ENCODE assay signal across 15 cellular contexts in genomic region chr9:715310-715709, GRCh38.
DNase-seq lines count a peak whose midpoint lies in the region; ATAC-seq and TF ChIP-seq lines count a peak whose summit lies in the region.
"Had no signal": no experiment of that assay in that cellular context is flagged by ENCODE, and none has a peak within 500 bp of the region (broad histone marks: within the 10 kb centered on the region; RNA-seq: fewer than 3 reads in every experiment).

No MANE protein-coding gene starts in this region.

- no peak overlapping the region for H3K4me3 ChIP-seq in ACC112 (ENCODE audit: low read depth, low read length)
- H3K4me3 ChIP-seq in adrenal gland, result no peak overlapping the region
- H3K4me3 ChIP-seq in heart right ventricle, result no peak overlapping the region
- no peak overlapping the region for H3K4me3 ChIP-seq in prostate gland
- H3K4me3 ChIP-seq in smooth muscle cell, result no peak overlapping the region
- H3K4me3 ChIP-seq: A549, mucosa of descending colon had no signal

- TF ChIP-seq POLR2A in adrenal gland (IDR thresholded peaks at IDR 0.05), result no peak
- no peak for TF ChIP-seq POLR2A in prostate gland (IDR thresholded peaks at IDR 0.05)

- 24 to 41% (median 34%) methylated on average over 2 of the region's 2 CpGs for WGBS in adrenal gland, 4 donors
- 15% methylated on average over 2 of the region's 2 CpGs for WGBS in heart right ventricle, 2 donors
- WGBS in prostate gland, result 3% methylated on average over 2 of the region's 2 CpGs
- whole genome bisulfite sequencing in smooth muscle cell (ENCODE audit: low lambda C conversion rate), result 63% methylated on average over 2 of the region's 2 CpGs

- H3K79me2 ChIP-seq in ACC112 (ENCODE audit: control insufficient read depth, insufficient read depth, low read length, unreplicated experiment) (peaks cover 48% of the 10 kb centered on the region), smooth muscle cell (ENCODE audit: low read depth) (peaks cover 25% of the 10 kb centered on the region)

- H3K4me2 ChIP-seq in smooth muscle cell, result no peak overlapping the region
- H3K4me2 ChIP-seq: A549 had no signal

- H3K36me3 ChIP-seq in ACC112 (ENCODE audit: insufficient read depth, low read length) (peaks cover 26% of the 10 kb centered on the region), adrenal gland (replicated peaks in 1 of 2) (peaks cover 0 to 20% of the 10 kb centered on the region in 2 donors), heart right ventricle (peaks cover 0 to 41% (median 23%) of the 10 kb centered on the region in 9 donors), prostate gland (peaks cover 4 to 11% of the 10 kb centered on the region in 2 donors), smooth muscle cell (ENCODE audit: low read depth) (no peaks in the 10 kb centered on the region)

- no peaks in the 10 kb centered on the region for H3K9me3 ChIP-seq in adrenal gland (replicated peaks in 1 of 3)
- H3K9me3 ChIP-seq in heart right ventricle, result no peaks in the 10 kb centered on the region
- H3K9me3 ChIP-seq in prostate gland, result no peaks in the 10 kb centered on the region
- H3K9me3 ChIP-seq in smooth muscle cell (replicated peaks; ENCODE audit: low read depth), result no peaks in the 10 kb centered on the region
- H3K9me3 ChIP-seq: A549, mucosa of descending colon had no signal

- H4K20me1 ChIP-seq in smooth muscle cell (ENCODE audit: low read depth), result no peaks in the 10 kb centered on the region

- ATAC-seq in heart right ventricle, result peak in 4 of 8 donors; percentile 59 to 70 (median 65)
- ATAC-seq in HG03280 (IDR thresholded peaks at IDR 0.05; ENCODE audit: unreplicated experiment), result no peak
- no peak for ATAC-seq in GM19395 (IDR thresholded peaks at IDR 0.05; ENCODE audit: unreplicated experiment)
- ATAC-seq: A549; activated CD4-positive, alpha-beta T cell treated with anti-CD3 and anti-CD28 coated beads for 36 hours had no signal

- peaks cover 19% of the 10 kb centered on the region for H3K4me1 ChIP-seq in ACC112 (ENCODE audit: control insufficient read depth, insufficient read depth, low read length, unreplicated experiment)
- no peaks in the 10 kb centered on the region for H3K4me1 ChIP-seq in adrenal gland (replicated peaks in 1 of 2)
- H3K4me1 ChIP-seq in heart right ventricle, result peaks cover 7 to 79% (median 57%) of the 10 kb centered on the region in 9 donors
- H3K4me1 ChIP-seq in prostate gland (replicated peaks), result peaks cover 5% of the 10 kb centered on the region
- peaks cover 9% of the 10 kb centered on the region for H3K4me1 ChIP-seq in smooth muscle cell (ENCODE audit: low read depth)

- H3K27ac ChIP-seq in ACC112 (ENCODE audit: low read depth, low read length) (peak overlapping the region; percentile 44), adrenal gland (peak overlapping the region in 3 of 5 donors; percentile 15 to 37 (median 34)), heart right ventricle (peak overlapping the region in 9 of 10 donors; percentile 17 to 80 (median 58)), prostate gland (peak overlapping the region; percentile 61 to 66), smooth muscle cell (ENCODE audit: low read depth) (no peak overlapping the region)
- H3K27ac ChIP-seq: A549 had no signal

- no peak for DNase-seq in adrenal gland
- DNase-seq in heart right ventricle, result no peak
- no peak for DNase-seq in prostate gland (ENCODE audit: low spot score)
- DNase-seq in ureter (ENCODE audit: low spot score), result no peak
- DNase-seq in smooth muscle cell (lab: John Stamatoyannopoulos, UW; ENCODE audit: unreplicated experiment), result no peak
- DNase-seq: activated CD4-positive, alpha-beta T cell treated with anti-CD3 and anti-CD28 coated beads for 36 hours; activated gamma-delta T cell; mucosa of descending colon; NCI-H1048; NCI-H69; stimulated activated CD4-positive, alpha-beta T cell treated with anti-CD3 and anti-CD28 coated beads, Interleukin-12 subunit alpha, Interleukin-12 subunit beta, amount 100 ng/mL, for 4 hours had no signal

- H3K27me3 ChIP-seq in ACC112 (ENCODE audit: insufficient read depth, low read length) (no peaks in the 10 kb centered on the region), adrenal gland (no peaks in the 10 kb centered on the region), heart right ventricle (no peaks in the 10 kb centered on the region), prostate gland (replicated peaks; ENCODE audit: insufficient read depth) (no peaks in the 10 kb centered on the region), smooth muscle cell (ENCODE audit: low read depth) (no peaks in the 10 kb centered on the region)

- H3K9ac ChIP-seq in smooth muscle cell (ENCODE audit: low read depth), result no peak overlapping the region

- intact Hi-C loops in adrenal gland (cut with DNase I) (no loop called here), heart right ventricle (cut with DNase I) (no loop called here), prostate gland (cut with DNase I) (no loop called here)

- no peak for TF ChIP-seq CTCF in adrenal gland (IDR thresholded peaks at IDR 0.05)
- TF ChIP-seq CTCF in heart right ventricle (IDR thresholded peaks at IDR 0.05), result no peak
- TF ChIP-seq CTCF in prostate gland (IDR thresholded peaks at IDR 0.05), result no peak
- TF ChIP-seq CTCF in smooth muscle cell (IDR thresholded peaks at IDR 0.05; ENCODE audit: borderline replicate concordance, insufficient read depth, poor library complexity, severe bottlenecking), result no peak

- H3F3A ChIP-seq in smooth muscle cell (ENCODE audit: low read depth), result no peaks in the 10 kb centered on the region

- H2AFZ ChIP-seq in ACC112 (ENCODE audit: low read length, unreplicated experiment) (no peak overlapping the region), smooth muscle cell (ENCODE audit: low read depth) (no peak overlapping the region)
